In genomic region chr22:47595122-47595521, GRCh38 we compare ENCODE assay signal across 17 cellular contexts.
A peak's percentile ranks its signal among the peaks of the same experiment; 100 is the strongest.
DNase-seq lines count a peak whose midpoint lies in the region; ATAC-seq and TF ChIP-seq lines count a peak whose summit lies in the region.
"Had no signal": no experiment of that assay in that cellular context is flagged by ENCODE, and none has a peak within 500 bp of the region (broad histone marks: within the 10 kb centered on the region; RNA-seq: fewer than 3 reads in every experiment).

No MANE protein-coding gene starts in this region.

- TF ChIP-seq CTCF in esophagus muscularis mucosa (IDR thresholded peaks at IDR 0.05): no peak
- TF ChIP-seq CTCF in sigmoid colon (IDR thresholded peaks at IDR 0.05): no peak
- no peak for TF ChIP-seq CTCF in GM10248 (IDR thresholded peaks at IDR 0.05; ENCODE audit: control extremely low read depth, extremely low read depth, low read depth, missing control alignments)

- TF ChIP-seq POLR2A in esophagus muscularis mucosa (IDR thresholded peaks at IDR 0.05; ENCODE audit: low read depth) (no peak), sigmoid colon (IDR thresholded peaks at IDR 0.05) (no peak)

- CTCF ChIA-PET in activated CD8-positive, alpha-beta memory T cell treated with anti-CD3 and anti-CD28 coated beads, Interleukin-2, amount 10 ng/mL, durations not matched to agents 7 days and 5 days (lab: Charles Lee): interaction anchor here (0.6 kb wide), 1 partner anchor 15 kb away, joined by 3 read pairs; no protein-coding TSS in a partner anchor
- CTCF ChIA-PET in GM10248 (lab: Yijun Ruan, JAX): no interaction called here

- no peak overlapping the region for H3K4me3 Mint-ChIP-seq in activated CD8-positive, alpha-beta memory T cell treated with anti-CD3 and anti-CD28 coated beads, Interleukin-2, amount 10 ng/mL, durations not matched to agents 7 days and 5 days
- H3K4me3 Mint-ChIP-seq: CD14-positive monocyte, GM23338 had no signal

- DNase-seq in activated CD8-positive, alpha-beta memory T cell treated with anti-CD3 and anti-CD28 coated beads for 24 hours: peak; percentile 21
- DNase-seq in activated CD8-positive, alpha-beta memory T cell treated with anti-CD3 and anti-CD28 coated beads, Interleukin-2, amount 10 ng/mL, durations not matched to agents 7 days and 5 days: no peak
- DNase-seq in esophagus muscularis mucosa (ENCODE audit: extremely low spot score) (peak; percentile 50), sigmoid colon (peak; percentile 10), ureter (ENCODE audit: low spot score) (peak; percentile 5), GM10248 (ENCODE audit: extremely low spot score) (no peak), substantia nigra (lab: John Stamatoyannopoulos, UW) (no peak)
- DNase-seq: CD4-positive, alpha-beta memory T cell; DMS153; DMS79; GDM1; HCEC 1CT had no signal

- no peaks in the 10 kb centered on the region for H3K36me3 Mint-ChIP-seq in activated CD8-positive, alpha-beta memory T cell treated with anti-CD3 and anti-CD28 coated beads, Interleukin-2, amount 10 ng/mL, durations not matched to agents 7 days and 5 days
- H3K36me3 Mint-ChIP-seq: CD14-positive monocyte; CD4-positive, alpha-beta memory T cell had no signal

- H3K9me3 Mint-ChIP-seq in activated CD8-positive, alpha-beta memory T cell treated with anti-CD3 and anti-CD28 coated beads, Interleukin-2, amount 10 ng/mL, durations not matched to agents 7 days and 5 days (ENCODE audit: low read depth): no peaks in the 10 kb centered on the region

- H3K27me3 ChIP-seq in esophagus muscularis mucosa: peaks cover 0 to 19% (median 0%) of the 10 kb centered on the region in 4 donors
- no peaks in the 10 kb centered on the region for H3K27me3 ChIP-seq in sigmoid colon
- H3K27me3 ChIP-seq: BLaER1 had no signal

- H3K4me1 Mint-ChIP-seq in activated CD8-positive, alpha-beta memory T cell treated with anti-CD3 and anti-CD28 coated beads, Interleukin-2, amount 10 ng/mL, durations not matched to agents 7 days and 5 days: no peaks in the 10 kb centered on the region
- H3K4me1 Mint-ChIP-seq: CD14-positive monocyte; CD4-positive, alpha-beta memory T cell; GM23338 had no signal

- H3K27me3 Mint-ChIP-seq in activated CD8-positive, alpha-beta memory T cell treated with anti-CD3 and anti-CD28 coated beads, Interleukin-2, amount 10 ng/mL, durations not matched to agents 7 days and 5 days: no peaks in the 10 kb centered on the region

- H3K27ac ChIP-seq in esophagus muscularis mucosa (replicated peaks in 1 of 4) (no peak overlapping the region), sigmoid colon (no peak overlapping the region), substantia nigra (ENCODE audit: low read depth, low read length, poor library complexity, severe bottlenecking) (no peak overlapping the region)
- H3K27ac ChIP-seq: 22Rv1, BLaER1 had no signal

- POLR2A ChIA-PET in GM10248 (lab: Yijun Ruan, JAX): no interaction called here

- H3K4me3 ChIP-seq in esophagus muscularis mucosa (no peak overlapping the region), sigmoid colon (no peak overlapping the region)
- H3K4me3 ChIP-seq: BLaER1, GM23338 had no signal

- no peak for ATAC-seq in activated CD8-positive, alpha-beta memory T cell treated with anti-CD3 and anti-CD28 coated beads, Interleukin-2, amount 10 ng/mL, durations not matched to agents 7 days and 5 days
- no peak for ATAC-seq in HG03457 (IDR thresholded peaks at IDR 0.05; ENCODE audit: unreplicated experiment)
- ATAC-seq: GM23338 had no signal

- WGBS in esophagus muscularis mucosa: 92% methylated on average over 2 of the region's 2 CpGs
- 82 to 94% methylated on average over 2 of the region's 2 CpGs for WGBS in sigmoid colon, 2 donors

- no peak overlapping the region for H3K27ac Mint-ChIP-seq in activated CD8-positive, alpha-beta memory T cell treated with anti-CD3 and anti-CD28 coated beads, Interleukin-2, amount 10 ng/mL, durations not matched to agents 7 days and 5 days
- H3K27ac Mint-ChIP-seq: CD14-positive monocyte; CD4-positive, alpha-beta memory T cell; GM23338 had no signal

- intact Hi-C loops in esophagus muscularis mucosa (cut with DNase I): no loop called here
- intact Hi-C loops in sigmoid colon (cut with DNase I): no loop called here

- TF ChIP-seq EP300 in esophagus muscularis mucosa (IDR thresholded peaks at IDR 0.05): no peak
- TF ChIP-seq EP300 in sigmoid colon (IDR thresholded peaks at IDR 0.05): no peak

- H3K4me1 ChIP-seq in esophagus muscularis mucosa (no peaks in the 10 kb centered on the region), sigmoid colon (no peaks in the 10 kb centered on the region)
- H3K4me1 ChIP-seq: BLaER1 had no signal

- H3K9me3 ChIP-seq in esophagus muscularis mucosa (no peaks in the 10 kb centered on the region), sigmoid colon (no peaks in the 10 kb centered on the region)
- H3K9me3 ChIP-seq: BLaER1 had no signal

- no peaks in the 10 kb centered on the region for H3K36me3 ChIP-seq in esophagus muscularis mucosa
- H3K36me3 ChIP-seq in sigmoid colon: no peaks in the 10 kb centered on the region
- H3K36me3 ChIP-seq: BLaER1 had no signal

Comparison
In these comparisons a context has a peak if more than half of its experiments do, and no peak if none do; other contexts are left out.
1. DNase-seq: peak in activated CD8-positive, alpha-beta memory T cell treated with anti-CD3 and anti-CD28 coated beads for 24 hours (single experiment), esophagus muscularis mucosa (single experiment), sigmoid colon (single experiment) and ureter (single experiment); none in activated CD8-positive, alpha-beta memory T cell treated with anti-CD3 and anti-CD28 coated beads, Interleukin-2, amount 10 ng/mL, durations not matched to agents 7 days and 5 days (single experiment), GM10248 (single experiment) and substantia nigra (0 of 49).